Comparison of ENCODE assay signal across 18 cellular contexts in the genomic region with DNA sequence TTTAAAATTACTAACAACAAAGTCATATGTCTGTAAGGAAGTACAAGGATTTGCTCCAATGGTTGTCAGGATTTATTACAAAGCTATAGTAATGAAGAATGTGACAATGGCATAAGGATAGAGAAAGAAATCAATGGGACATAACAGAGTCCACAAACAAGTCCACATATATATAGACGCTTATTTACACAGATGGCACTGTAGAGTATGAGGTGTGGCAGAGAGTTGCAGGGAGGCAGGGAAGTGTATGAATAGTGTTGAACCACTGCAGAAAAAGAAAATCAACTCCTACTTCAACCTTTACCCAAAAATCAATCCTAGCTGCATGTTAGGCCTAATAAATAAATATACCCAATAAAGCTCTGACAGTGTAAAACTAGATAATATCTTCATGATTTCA.
"Had no signal": no experiment of that assay in that cellular context is flagged by ENCODE, and none has a peak within 500 bp of the region (broad histone marks: within the 10 kb centered on the region; RNA-seq: fewer than 3 reads in every experiment).

No MANE protein-coding gene starts in this region.

- H3K9me3 ChIP-seq: heart left ventricle, sigmoid colon, spleen, testis, uterus had no signal

- DNase-seq: activated CD4-positive, alpha-beta T cell treated with anti-CD3 and anti-CD28 coated beads for 1 hour; activated CD4-positive, alpha-beta T cell treated with anti-CD3 and anti-CD28 coated beads, Interleukin-2, amount 50 U/mL, for 1 hour; activated CD8-positive, alpha-beta T cell treated with anti-CD3 and anti-CD28 coated beads, Interleukin-2, amount 10 ng/mL, durations not matched to agents 7 days and 5 days; activated gamma-delta T cell treated with Interleukin-2 at 50 U/mL for 16 hours; aorta; effector CD4-positive, alpha-beta T cell; heart left ventricle; naive thymus-derived CD4-positive, alpha-beta T cell; posterior cingulate gyrus; sigmoid colon; spleen; stimulated activated CD4-positive, alpha-beta T cell treated with anti-CD3 and anti-CD28 coated beads, Interleukin-4, amount 100 ng/mL, for 1 hour; stimulated activated naive CD4-positive, alpha-beta T cell; testis; uterus had no signal

- H3K4me1 ChIP-seq: neural progenitor cell, testis had no signal

- H3K27me3 ChIP-seq: heart left ventricle, neural progenitor cell, sigmoid colon, spleen, testis, uterus had no signal

- H3K4me3 ChIP-seq: heart left ventricle, lung, neural progenitor cell, sigmoid colon, spleen, testis, uterus had no signal

- ATAC-seq: activated CD8-positive, alpha-beta T cell treated with anti-CD3 and anti-CD28 coated beads, Interleukin-2, amount 10 ng/mL, durations not matched to agents 7 days and 5 days; activated naive CD4-positive, alpha-beta T cell treated with anti-CD3 and anti-CD28 coated beads, Interleukin-2, amount 50 U/mL, for 72 hours; naive thymus-derived CD4-positive, alpha-beta T cell had no signal

- H3K36me3 ChIP-seq: heart left ventricle, neural progenitor cell, sigmoid colon, uterus had no signal

- H3K27ac ChIP-seq: heart left ventricle, neural progenitor cell, sigmoid colon, spleen, testis, uterus had no signal
